ENCODE assay signal across 19 cellular contexts in the genomic region with DNA sequence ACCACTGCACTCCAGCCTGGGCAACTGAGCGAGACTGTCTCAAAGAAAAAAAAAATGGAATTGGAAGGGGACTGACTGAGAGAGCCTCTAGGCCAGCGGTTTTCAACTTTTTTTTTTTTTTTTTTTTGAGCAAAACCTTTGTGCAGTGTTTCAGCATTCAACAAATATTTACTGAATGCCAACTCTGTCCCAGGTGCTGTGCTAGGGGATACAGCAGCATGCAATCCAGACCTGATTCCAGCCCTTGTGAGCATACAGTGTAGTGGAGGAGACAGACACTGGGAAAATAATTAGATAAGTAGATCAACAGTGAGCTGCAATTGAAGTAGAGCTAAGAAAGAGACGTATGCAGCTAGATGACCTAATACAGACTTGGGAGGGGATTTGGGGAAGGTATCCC. TPM values are rescaled to one million over a fixed set of nuclear protein-coding genes. Genes with fewer than 3 reads are reported as not detected.
A peak's percentile ranks its signal among the peaks of the same experiment; 100 is the strongest.
DNase-seq lines count a peak whose midpoint lies in the region; ATAC-seq, FAIRE-seq and TF ChIP-seq lines count a peak whose summit lies in the region.
"Had no signal": no experiment of that assay in that cellular context is flagged by ENCODE, and none has a peak within 500 bp of the region (broad histone marks: within the 10 kb centered on the region; RNA-seq: fewer than 3 reads in every experiment).

No MANE protein-coding gene starts in this region.

- ATAC-seq in Right ventricle myocardium superior (ENCODE audit: poor library complexity): no peak
- ATAC-seq: K562 had no signal

- H3F3A ChIP-seq in smooth muscle cell (ENCODE audit: low read depth): no peaks in the 10 kb centered on the region

- no peaks in the 10 kb centered on the region for H3K79me2 ChIP-seq in keratinocyte (ENCODE audit: control insufficient read depth, insufficient read depth, low read length)
- H3K79me2 ChIP-seq in smooth muscle cell (ENCODE audit: low read depth): no peaks in the 10 kb centered on the region

- no peaks in the 10 kb centered on the region for H3K27me3 ChIP-seq in cardiac muscle cell
- no peaks in the 10 kb centered on the region for H3K27me3 ChIP-seq in keratinocyte (ENCODE audit: control insufficient read depth, extremely low read depth, insufficient read depth, low read length)
- no peaks in the 10 kb centered on the region for H3K27me3 ChIP-seq in smooth muscle cell (ENCODE audit: low read depth)
- no peaks in the 10 kb centered on the region for H3K27me3 ChIP-seq in tibial nerve

- H3K27ac ChIP-seq in cardiac muscle cell (peak overlapping the region; percentile 75), RWPE1 (peak overlapping the region; percentile 56; the same call in 1 of the 2 replicates), keratinocyte (ENCODE audit: control insufficient read depth, insufficient read depth, low read length) (no peak overlapping the region), smooth muscle cell (ENCODE audit: low read depth) (peak overlapping the region; percentile 52), tibial nerve (no peak overlapping the region)
- H3K27ac ChIP-seq: SK-N-MC had no signal

- H3K9me3 ChIP-seq in cardiac muscle cell (ENCODE audit: low read depth) (no peaks in the 10 kb centered on the region), keratinocyte (ENCODE audit: control insufficient read depth, low read depth, low read length) (no peaks in the 10 kb centered on the region), smooth muscle cell (replicated peaks; ENCODE audit: low read depth) (no peaks in the 10 kb centered on the region), tibial nerve (no peaks in the 10 kb centered on the region)

- H3K4me1 ChIP-seq in cardiac muscle cell (ENCODE audit: low read depth) (peaks cover 33% of the 10 kb centered on the region), keratinocyte (ENCODE audit: control insufficient read depth, extremely low read depth, insufficient read depth, low read length) (peaks cover 15% of the 10 kb centered on the region), smooth muscle cell (ENCODE audit: low read depth) (peaks cover 25% of the 10 kb centered on the region), tibial nerve (peaks cover 0 to 40% (median 7%) of the 10 kb centered on the region in 4 donors)

- no peak for TF ChIP-seq EP300 in tibial nerve (IDR thresholded peaks at IDR 0.05)

- TF ChIP-seq CTCF in cardiac muscle cell (IDR thresholded peaks at IDR 0.05; ENCODE audit: low read depth, low read length): no peak
- no peak for TF ChIP-seq CTCF in RWPE1 (conservative IDR thresholded peaks at IDR 0.05; ENCODE audit: low read depth)
- no peak for TF ChIP-seq CTCF in keratinocyte (optimal IDR thresholded peaks at IDR 0.05 in 1 of 3, IDR thresholded peaks at IDR 0.05 in 1 of 3, conservative IDR thresholded peaks at IDR 0.05 in 1 of 3; ENCODE audit: extremely low read depth in 1 of 3, insufficient read depth in 2 of 3, low read length in 3 of 3)
- TF ChIP-seq CTCF in smooth muscle cell (IDR thresholded peaks at IDR 0.05; ENCODE audit: borderline replicate concordance, insufficient read depth, poor library complexity, severe bottlenecking): no peak
- no peak for TF ChIP-seq CTCF in tibial nerve (IDR thresholded peaks at IDR 0.05)

- CTCF ChIA-PET in RWPE1 (lab: Yijun Ruan, JAX): interaction anchor here (1.6 kb wide), 1 partner anchor 23 kb away, joined by 6 read pairs; a partner anchor contains a TSS

- dilution Hi-C loops in keratinocyte (cut with MboI; ENCODE audit: extremely low pct_ligation_motif_present, low sequenced_read_pairs): no loop called here

- H3K9ac ChIP-seq in keratinocyte (ENCODE audit: control insufficient read depth, extremely low read depth, insufficient read depth, low read length): no peak overlapping the region
- no peak overlapping the region for H3K9ac ChIP-seq in smooth muscle cell (ENCODE audit: low read depth)

- H2AFZ ChIP-seq in keratinocyte (ENCODE audit: control insufficient read depth, low read length) (peak overlapping the region; percentile 4), smooth muscle cell (ENCODE audit: low read depth) (no peak overlapping the region)
- H2AFZ ChIP-seq: GM23338 had no signal

- whole genome bisulfite sequencing in smooth muscle cell (ENCODE audit: low lambda C conversion rate): 74% methylated on average over 3 of the region's 3 CpGs
- WGBS in tibial nerve, 2 donors: 86 to 89% methylated on average over 3 of the region's 3 CpGs

- no peak for FAIRE-seq in keratinocyte (lab: Jason Lieb, UNC)
- FAIRE-seq: G401.6, K562 had no signal

- DNase-seq in cardiac muscle cell (ENCODE audit: low read depth in 1 of 2, low spot score in 1 of 2) (no peak), Right ventricle myocardium superior (no peak), RWPE1 (ENCODE audit: low spot score) (no peak), keratinocyte (ENCODE audit: low read depth, low spot score) (no peak), smooth muscle cell (lab: John Stamatoyannopoulos, UW; ENCODE audit: unreplicated experiment) (no peak), tibial nerve (ENCODE audit: low spot score in 2 of 2) (no peak), activated gamma-delta T cell (lab: John Stamatoyannopoulos, UW) (no peak), epidermal melanocyte (ENCODE audit: insufficient read length, low spot score) (no peak)
- DNase-seq: ACHN; CD4-positive, CD25-positive, alpha-beta regulatory T cell; DMS79 treated with DMSO at 0.1 percent for 48 hours; NCI-H1048; NCI-H1694; NCI-H510A; NK-92 treated with Interleukin-12 subunit alpha and Interleukin-12 subunit beta, amount 100 ng/mL, for 24 hours had no signal

- H3K36me3 ChIP-seq in cardiac muscle cell (no peaks in the 10 kb centered on the region), keratinocyte (ENCODE audit: control insufficient read depth in 2 of 2, extremely low read depth in 1 of 2, insufficient read depth in 2 of 2, low read length in 2 of 2) (no peaks in the 10 kb centered on the region), smooth muscle cell (ENCODE audit: low read depth) (no peaks in the 10 kb centered on the region), tibial nerve (no peaks in the 10 kb centered on the region)

- no peaks in the 10 kb centered on the region for H4K20me1 ChIP-seq in keratinocyte (ENCODE audit: control insufficient read depth, extremely low read depth, insufficient read depth, low read length)
- H4K20me1 ChIP-seq in smooth muscle cell (ENCODE audit: low read depth): no peaks in the 10 kb centered on the region

- no peak for TF ChIP-seq POLR2A in tibial nerve (IDR thresholded peaks at IDR 0.05)

- H3K9me1 ChIP-seq in keratinocyte (ENCODE audit: control insufficient read depth, extremely low read depth, insufficient read depth, low read length): no peaks in the 10 kb centered on the region

- intact Hi-C loops in Right ventricle myocardium superior (cut with DNase I): no loop called here

- H3K4me3 ChIP-seq in cardiac muscle cell (no peak overlapping the region), keratinocyte (ENCODE audit: control insufficient read depth in 2 of 3, extremely low read depth in 1 of 3, insufficient read depth in 2 of 3, low read depth in 1 of 3, low read length in 3 of 3) (no peak overlapping the region), smooth muscle cell (no peak overlapping the region), tibial nerve (no peak overlapping the region)
- H3K4me3 ChIP-seq: GM23338, K562, SK-N-MC had no signal

- H3K4me2 ChIP-seq in keratinocyte (ENCODE audit: control insufficient read depth, extremely low read depth, insufficient read depth, low read depth, low read length): peak overlapping the region; percentile 45
- H3K4me2 ChIP-seq in smooth muscle cell: peak overlapping the region; percentile 33
- H3K4me2 ChIP-seq: GM23338 had no signal

- POLR2A ChIA-PET in RWPE1 (lab: Yijun Ruan, JAX; ENCODE audit: low non-redundant PET): interaction anchor here (1.1 kb wide), 1 partner anchor 9 kb away, joined by 3 read pairs; no protein-coding TSS in a partner anchor

RNA-seq across cellular contexts. Expression of a gene that starts 23.8 kb away (rescaled TPM):
- total RNA-seq in cardiac muscle cell (4.4 and 5.4 TPM in 2 replicates), Right ventricle myocardium superior (11.9 TPM), smooth muscle cell (103 and 108 TPM in 2 replicates), tibial nerve (100 to 1,000 TPM in 2 of 4 donors, 10 to 100 TPM in 2; 67.1 to 276 (median 134) TPM)
- polyA plus RNA-seq in cardiac muscle cell (1.5 and 2.0 TPM in 2 replicates), keratinocyte (23.9 to 40.7 TPM (median 26.6 TPM) in 3 replicates), smooth muscle cell (74.2 and 90.1 TPM in 2 replicates)
- polyA plus RNA-seq in keratinocyte (2011; ENCODE audit: low read depth): 12.1 TPM
- polyA plus RNA-seq in keratinocyte (2011; cell fraction: cytosol; rRNA removed): 19.5 and 28.2 TPM in 2 replicates
- 118 and 155 TPM in 2 replicates for polyA plus RNA-seq in keratinocyte (2011; cell fraction: nucleus; rRNA removed)
- 11.7 and 64.1 TPM in 2 replicates for polyA plus RNA-seq in keratinocyte (2012; ENCODE audit: low replicate concordance)
- polyA minus RNA-seq in keratinocyte: 66.1 to 143 TPM (median 68.5 TPM) in 3 replicates
- 89.6 TPM for polyA minus RNA-seq in keratinocyte (2011; cell fraction: cytosol; rRNA and poly(A)+ RNA removed)
- 195 and 210 TPM in 2 replicates for polyA minus RNA-seq in keratinocyte (2011; cell fraction: nucleus; rRNA and poly(A)+ RNA removed)

Comparison
In these comparisons a context has a peak if more than half of its experiments do, and no peak if none do; other contexts are left out.
1. H3K27ac ChIP-seq: peak in cardiac muscle cell (single experiment), RWPE1 (single experiment) and smooth muscle cell (single experiment); none in keratinocyte (single experiment) and tibial nerve (0 of 4).